2 cellular contexts compared by ENCODE assay signal in the genomic region with DNA sequence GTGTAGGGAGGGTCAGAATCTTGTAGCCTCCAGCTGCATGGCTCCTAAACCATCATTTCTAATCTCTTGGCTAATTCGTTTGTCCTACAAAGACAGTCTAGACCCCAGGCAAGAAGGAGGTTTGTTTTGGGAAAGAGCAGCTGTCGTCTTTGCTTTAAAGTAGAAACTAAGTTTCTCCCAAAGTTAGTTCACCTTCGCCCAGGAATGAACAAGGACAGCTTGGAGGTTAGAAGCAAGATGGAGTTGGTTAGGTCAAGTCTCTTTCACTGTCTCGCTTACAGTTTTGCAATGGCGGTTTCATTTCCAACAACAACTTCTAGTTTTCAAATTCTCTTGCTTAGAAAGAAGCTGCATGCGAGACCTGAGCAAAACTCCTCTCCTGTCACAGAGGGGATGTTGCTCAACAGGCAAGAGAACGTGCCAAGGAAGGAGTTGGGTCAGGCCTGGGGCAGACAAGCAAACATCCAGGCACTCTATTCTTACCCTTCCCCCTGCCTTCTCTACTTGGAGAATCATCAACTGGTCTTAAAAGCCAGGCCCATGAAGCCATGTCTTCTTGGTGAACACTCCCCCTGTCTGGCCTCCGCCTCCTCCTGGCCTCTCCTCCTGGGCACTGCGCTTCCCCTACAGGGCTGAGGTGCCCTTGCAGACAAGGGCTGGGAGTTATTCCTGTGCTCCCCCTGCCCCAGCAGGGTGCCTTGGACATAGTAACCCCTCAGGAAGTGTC.
TF ChIP-seq lines count a peak whose summit lies in the region.

No MANE protein-coding gene starts in this region.

TF ChIP-seq in IMR-90, 13 proteins besides CTCF, POLR2A, EP300 and RAD21 (continued from another document):
- no peak for TF ChIP-seq MXI1 (IDR thresholded peaks at IDR 0.05; ENCODE audit: borderline replicate concordance, low read depth, low read length)
- TF ChIP-seq SMC3 (IDR thresholded peaks at IDR 0.05; ENCODE audit: low read depth, low read length) = no peak
- no peak for TF ChIP-seq FOS (IDR thresholded peaks at IDR 0.05; ENCODE audit: low read depth, low read length)
- 0 out of 2 replicates have a peak, but pooled peaks have one; percentile 26 for TF ChIP-seq BHLHE40 (IDR thresholded peaks at IDR 0.05; ENCODE audit: low read depth, low read length)
- peak; percentile 67 for TF ChIP-seq CEBPB (IDR thresholded peaks at IDR 0.05; ENCODE audit: low read depth, low read length)
- no peak for TF ChIP-seq MAFK (IDR thresholded peaks at IDR 0.05; ENCODE audit: low read depth, low read length)
- no peak for TF ChIP-seq RCOR1 (IDR thresholded peaks at IDR 0.05; ENCODE audit: insufficient replicate concordance, low read length)

TF ChIP-seq in WTC11, 78 proteins besides CTCF, POLR2A, EP300 and RAD21 (continued from another document):
- TF ChIP-seq, protein P1, sequence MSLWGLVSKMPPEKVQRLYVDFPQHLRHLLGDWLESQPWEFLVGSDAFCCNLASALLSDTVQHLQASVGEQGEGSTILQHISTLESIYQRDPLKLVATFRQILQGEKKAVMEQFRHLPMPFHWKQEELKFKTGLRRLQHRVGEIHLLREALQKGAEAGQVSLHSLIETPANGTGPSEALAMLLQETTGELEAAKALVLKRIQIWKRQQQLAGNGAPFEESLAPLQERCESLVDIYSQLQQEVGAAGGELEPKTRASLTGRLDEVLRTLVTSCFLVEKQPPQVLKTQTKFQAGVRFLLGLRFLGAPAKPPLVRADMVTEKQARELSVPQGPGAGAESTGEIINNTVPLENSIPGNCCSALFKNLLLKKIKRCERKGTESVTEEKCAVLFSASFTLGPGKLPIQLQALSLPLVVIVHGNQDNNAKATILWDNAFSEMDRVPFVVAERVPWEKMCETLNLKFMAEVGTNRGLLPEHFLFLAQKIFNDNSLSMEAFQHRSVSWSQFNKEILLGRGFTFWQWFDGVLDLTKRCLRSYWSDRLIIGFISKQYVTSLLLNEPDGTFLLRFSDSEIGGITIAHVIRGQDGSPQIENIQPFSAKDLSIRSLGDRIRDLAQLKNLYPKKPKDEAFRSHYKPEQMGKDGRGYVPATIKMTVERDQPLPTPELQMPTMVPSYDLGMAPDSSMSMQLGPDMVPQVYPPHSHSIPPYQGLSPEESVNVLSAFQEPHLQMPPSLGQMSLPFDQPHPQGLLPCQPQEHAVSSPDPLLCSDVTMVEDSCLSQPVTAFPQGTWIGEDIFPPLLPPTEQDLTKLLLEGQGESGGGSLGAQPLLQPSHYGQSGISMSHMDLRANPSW (CRISPR knock-in tag; conservative IDR thresholded peaks at IDR 0.05; ENCODE audit: low read depth) = no peak
- TF ChIP-seq, protein P2, sequence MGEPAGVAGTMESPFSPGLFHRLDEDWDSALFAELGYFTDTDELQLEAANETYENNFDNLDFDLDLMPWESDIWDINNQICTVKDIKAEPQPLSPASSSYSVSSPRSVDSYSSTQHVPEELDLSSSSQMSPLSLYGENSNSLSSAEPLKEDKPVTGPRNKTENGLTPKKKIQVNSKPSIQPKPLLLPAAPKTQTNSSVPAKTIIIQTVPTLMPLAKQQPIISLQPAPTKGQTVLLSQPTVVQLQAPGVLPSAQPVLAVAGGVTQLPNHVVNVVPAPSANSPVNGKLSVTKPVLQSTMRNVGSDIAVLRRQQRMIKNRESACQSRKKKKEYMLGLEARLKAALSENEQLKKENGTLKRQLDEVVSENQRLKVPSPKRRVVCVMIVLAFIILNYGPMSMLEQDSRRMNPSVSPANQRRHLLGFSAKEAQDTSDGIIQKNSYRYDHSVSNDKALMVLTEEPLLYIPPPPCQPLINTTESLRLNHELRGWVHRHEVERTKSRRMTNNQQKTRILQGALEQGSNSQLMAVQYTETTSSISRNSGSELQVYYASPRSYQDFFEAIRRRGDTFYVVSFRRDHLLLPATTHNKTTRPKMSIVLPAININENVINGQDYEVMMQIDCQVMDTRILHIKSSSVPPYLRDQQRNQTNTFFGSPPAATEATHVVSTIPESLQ (CRISPR knock-in tag; IDR thresholded peaks at IDR 0.05) = no peak
- TF ChIP-seq, protein P3, sequence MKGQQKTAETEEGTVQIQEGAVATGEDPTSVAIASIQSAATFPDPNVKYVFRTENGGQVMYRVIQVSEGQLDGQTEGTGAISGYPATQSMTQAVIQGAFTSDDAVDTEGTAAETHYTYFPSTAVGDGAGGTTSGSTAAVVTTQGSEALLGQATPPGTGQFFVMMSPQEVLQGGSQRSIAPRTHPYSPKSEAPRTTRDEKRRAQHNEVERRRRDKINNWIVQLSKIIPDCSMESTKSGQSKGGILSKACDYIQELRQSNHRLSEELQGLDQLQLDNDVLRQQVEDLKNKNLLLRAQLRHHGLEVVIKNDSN (CRISPR knock-in tag; IDR thresholded peaks at IDR 0.05) = no peak
- TF ChIP-seq KAT7 (CRISPR knock-in tag; IDR thresholded peaks at IDR 0.05; ENCODE audit: borderline replicate concordance) (no peak), SMAD3 (CRISPR knock-in tag; IDR thresholded peaks at IDR 0.05; ENCODE audit: borderline replicate concordance) (no peak), RORB (CRISPR knock-in tag; IDR thresholded peaks at IDR 0.05) (no peak), ZNF671 (CRISPR knock-in tag; IDR thresholded peaks at IDR 0.05) (no peak), MXD4 (CRISPR knock-in tag; IDR thresholded peaks at IDR 0.05; ENCODE audit: borderline replicate concordance) (no peak), ZNF232 (CRISPR knock-in tag; IDR thresholded peaks at IDR 0.05) (no peak), NFYB (CRISPR knock-in tag; conservative IDR thresholded peaks at IDR 0.05; ENCODE audit: low read depth) (no peak)
- TF ChIP-seq, protein P4, sequence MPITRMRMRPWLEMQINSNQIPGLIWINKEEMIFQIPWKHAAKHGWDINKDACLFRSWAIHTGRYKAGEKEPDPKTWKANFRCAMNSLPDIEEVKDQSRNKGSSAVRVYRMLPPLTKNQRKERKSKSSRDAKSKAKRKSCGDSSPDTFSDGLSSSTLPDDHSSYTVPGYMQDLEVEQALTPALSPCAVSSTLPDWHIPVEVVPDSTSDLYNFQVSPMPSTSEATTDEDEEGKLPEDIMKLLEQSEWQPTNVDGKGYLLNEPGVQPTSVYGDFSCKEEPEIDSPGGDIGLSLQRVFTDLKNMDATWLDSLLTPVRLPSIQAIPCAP (CRISPR knock-in tag; IDR thresholded peaks at IDR 0.05) = no peak
- TF ChIP-seq, protein P5, sequence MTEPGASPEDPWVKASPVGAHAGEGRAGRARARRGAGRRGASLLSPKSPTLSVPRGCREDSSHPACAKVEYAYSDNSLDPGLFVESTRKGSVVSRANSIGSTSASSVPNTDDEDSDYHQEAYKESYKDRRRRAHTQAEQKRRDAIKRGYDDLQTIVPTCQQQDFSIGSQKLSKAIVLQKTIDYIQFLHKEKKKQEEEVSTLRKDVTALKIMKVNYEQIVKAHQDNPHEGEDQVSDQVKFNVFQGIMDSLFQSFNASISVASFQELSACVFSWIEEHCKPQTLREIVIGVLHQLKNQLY (CRISPR knock-in tag; IDR thresholded peaks at IDR 0.05) = no peak
- TF ChIP-seq, protein P6, sequence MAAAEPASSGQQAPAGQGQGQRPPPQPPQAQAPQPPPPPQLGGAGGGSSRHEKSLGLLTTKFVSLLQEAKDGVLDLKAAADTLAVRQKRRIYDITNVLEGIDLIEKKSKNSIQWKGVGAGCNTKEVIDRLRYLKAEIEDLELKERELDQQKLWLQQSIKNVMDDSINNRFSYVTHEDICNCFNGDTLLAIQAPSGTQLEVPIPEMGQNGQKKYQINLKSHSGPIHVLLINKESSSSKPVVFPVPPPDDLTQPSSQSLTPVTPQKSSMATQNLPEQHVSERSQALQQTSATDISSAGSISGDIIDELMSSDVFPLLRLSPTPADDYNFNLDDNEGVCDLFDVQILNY (CRISPR knock-in tag; IDR thresholded peaks at IDR 0.05) = no peak
TF ChIP-seq in WTC11: peak in this region for 0.
